32 cellular contexts compared by ENCODE assay signal in genomic region chr22:49044091-49044490, GRCh38.
"Had no signal": no experiment of that assay in that cellular context is flagged by ENCODE, and none has a peak within 500 bp of the region (broad histone marks: within the 10 kb centered on the region; RNA-seq: fewer than 3 reads in every experiment).

No MANE protein-coding gene starts in this region.

- H3K4me3 ChIP-seq: MG63, Peyer's patch, SJSA1 had no signal

- H3K9me3 ChIP-seq: MG63, Peyer's patch, SJSA1, SK-N-SH had no signal

- DNase-seq: activated B cell treated with CpG ODN at 0.5 μM for 24 hours; activated CD4-positive, alpha-beta memory T cell treated with anti-CD3 and anti-CD28 coated beads for 36 hours; activated CD4-positive, alpha-beta T cell treated with anti-CD3 and anti-CD28 coated beads for 4 hours; activated CD4-positive, alpha-beta T cell treated with anti-CD3 and anti-CD28 coated beads, Interleukin-2, amount 50 U/mL, for 1 hour; activated CD4-positive, CD25-positive, alpha-beta regulatory T cell treated with anti-CD3 and anti-CD28 coated beads, Interleukin-2, amount 50 U/mL, for 72 hours; activated CD8-positive, alpha-beta memory T cell treated with anti-CD3 and anti-CD28 coated beads, Interleukin-2, amount 50 U/mL, for 4 hours; activated gamma-delta T cell; activated naive CD4-positive, alpha-beta T cell treated with Interleukin-2 at 50 U/mL for 16 hours; activated T-cell treated with anti-CD3 and anti-CD28 coated beads for 4 hours; activated T-cell treated with anti-CD3 and anti-CD28 coated beads, Interleukin-2, amount 50 U/mL, for 4 hours; anterior cingulate cortex; brain microvascular endothelial cell; Kasumi-1; KBM-7; MG63; NCI-H1048; NCI-H1105 treated with DMSO at 0.1 percent for 48 hours; NCI-H1436; NCI-H1694; NCI-H1930; NCI-H2081 treated with DMSO at 0.1 percent for 48 hours; NCI-H345; NCI-H524 treated with DMSO at 0.1 percent for 48 hours; Peyer's patch; RPMI8226; SHP77 treated with DMSO at 0.1 percent for 48 hours; SK-N-SH; T-helper 17 cell; T-helper 9 cell had no signal

- H3K27ac ChIP-seq: brain microvascular endothelial cell, Peyer's patch, SJSA1, VCaP had no signal

- ATAC-seq: activated T-cell treated with anti-CD3 and anti-CD28 coated beads, Interleukin-2, amount 50 U/mL, for 4 hours; T-cell; T-helper 17 cell had no signal

- H3K27me3 ChIP-seq: brain microvascular endothelial cell, MG63, Peyer's patch, SJSA1 had no signal

- H3K4me2 ChIP-seq: SK-N-SH had no signal

- H3K36me3 ChIP-seq: brain microvascular endothelial cell, MG63, Peyer's patch, SJSA1 had no signal

- H3K4me1 ChIP-seq: Peyer's patch, SJSA1 had no signal
